8 cellular contexts compared by ENCODE assay signal in genomic region chr6:24720604-24721460, GRCh38. TPM values are rescaled to one million over a fixed set of nuclear protein-coding genes. Genes with fewer than 3 reads are reported as not detected.
DNase-seq lines count a peak whose midpoint lies in the region; ATAC-seq and TF ChIP-seq lines count a peak whose summit lies in the region.

No MANE protein-coding gene starts in this region.

- peaks cover 17% of the 10 kb centered on the region for H3K36me3 Mint-ChIP-seq in activated naive CD8-positive, alpha-beta T cell

- ATAC-seq in HG02623 (IDR thresholded peaks at IDR 0.05; ENCODE audit: unreplicated experiment) (peak; percentile 83), SK-N-SH treated with all-trans-retinoic acid at 6 μM for 48 hours (peak; percentile 96)

- peak; percentile 96 for DNase-seq in GM10266 (ENCODE audit: extremely low spot score)
- peak; percentile 97 for DNase-seq in NCI-H1092 treated with DMSO at 0.1 percent for 48 hours (lab: John Stamatoyannopoulos, UW)
- peak; percentile 99 for DNase-seq in glomerular endothelial cell (ENCODE audit: extremely low read depth, low read depth, low spot score)
- peak; percentile 91 to 100 (median 99) for DNase-seq in nucleus accumbens (lab: John Stamatoyannopoulos, UW)
- DNase-seq in suprapubic skin (ENCODE audit: low spot score in 2 of 2), result peak; percentile 100

- no peaks in the 10 kb centered on the region for H3K27me3 ChIP-seq in suprapubic skin

- H3K27me3 Mint-ChIP-seq in activated naive CD8-positive, alpha-beta T cell, result no peaks in the 10 kb centered on the region

- H3K27ac Mint-ChIP-seq in activated naive CD8-positive, alpha-beta T cell, result peak overlapping the region; percentile 100

- no peak for TF ChIP-seq EP300 in suprapubic skin (IDR thresholded peaks at IDR 0.05)

- under 1% methylated on average over 59 of the region's 60 CpGs for WGBS in suprapubic skin

- H3K9me3 ChIP-seq in suprapubic skin, result no peaks in the 10 kb centered on the region

- peaks cover 14% of the 10 kb centered on the region for H3K36me3 ChIP-seq in suprapubic skin

- peaks cover 40% of the 10 kb centered on the region for H3K4me1 Mint-ChIP-seq in activated naive CD8-positive, alpha-beta T cell (ENCODE audit: low read depth)

- H3K9me3 Mint-ChIP-seq in activated naive CD8-positive, alpha-beta T cell (ENCODE audit: low read depth), result no peaks in the 10 kb centered on the region

- H3K27ac ChIP-seq in suprapubic skin, result peak overlapping the region; percentile 100

- H3K4me1 ChIP-seq in suprapubic skin, result peaks cover 39% of the 10 kb centered on the region

- H3K4me3 ChIP-seq in suprapubic skin, result peak overlapping the region; percentile 99

- H3K4me3 Mint-ChIP-seq in activated naive CD8-positive, alpha-beta T cell, result peak overlapping the region; percentile 97

- TF ChIP-seq CTCF in GM10266 (IDR thresholded peaks at IDR 0.05; ENCODE audit: control insufficient read depth, insufficient read depth, low read depth, missing control alignments) (no peak), suprapubic skin (IDR thresholded peaks at IDR 0.05) (no peak)

- peak; percentile 98 to 99 for TF ChIP-seq POLR2A in suprapubic skin (IDR thresholded peaks at IDR 0.05)

TF ChIP-seq in SK-N-SH treated with all-trans-retinoic acid at 6 μM for 48 hours, 23 proteins besides CTCF, POLR2A, EP300 and RAD21:
- TF ChIP-seq PATZ1 (CRISPR knock-in tag; IDR thresholded peaks at IDR 0.05; ENCODE audit: borderline replicate concordance) (peak; percentile 56; the same call in 1 of the 2 replicates), ZFP30 (CRISPR knock-in tag; IDR thresholded peaks at IDR 0.05) (no peak)

RNA-seq across cellular contexts. Expression of gene C6orf62, which starts 1.9 kb away (rescaled TPM):
- total RNA-seq in glomerular endothelial cell (66.2 and 74.0 TPM in 2 replicates), suprapubic skin (10 to 100 TPM; 36.5 to 69.2 (median 55.5) TPM)

RNA-seq across cellular contexts. Expression of gene GMNN, which starts 53.9 kb away (rescaled TPM):
- total RNA-seq in glomerular endothelial cell (8.7 and 20.0 TPM in 2 replicates), suprapubic skin (10 to 100 TPM; 49.6 to 89.6 (median 70.5) TPM)

RNA-seq across cellular contexts. Expression of gene ACOT13, which starts 54.0 kb away (rescaled TPM):
- total RNA-seq in glomerular endothelial cell, result 6.9 and 15.1 TPM in 2 replicates
- 10 to 100 TPM in 2 of 4 donors, 1 to 10 TPM in 2; 4.8 to 14.7 (median 10.9) TPM for total RNA-seq in suprapubic skin

RNA-seq across cellular contexts. Expression of gene TDP2, which starts 54.1 kb away (rescaled TPM):
- total RNA-seq in glomerular endothelial cell, result 21.7 and 24.2 TPM in 2 replicates
- total RNA-seq in suprapubic skin, result 10 to 100 TPM; 15.3 to 26.2 (median 23.8) TPM

Comparison
In these comparisons a context has a peak if more than half of its experiments do, and no peak if none do; other contexts are left out.
1. Peak in every context shown above with its lines: DNase-seq, ATAC-seq, H3K4me3 ChIP-seq and H3K27ac ChIP-seq.